11 cellular contexts compared by ENCODE assay signal in the genomic region with DNA sequence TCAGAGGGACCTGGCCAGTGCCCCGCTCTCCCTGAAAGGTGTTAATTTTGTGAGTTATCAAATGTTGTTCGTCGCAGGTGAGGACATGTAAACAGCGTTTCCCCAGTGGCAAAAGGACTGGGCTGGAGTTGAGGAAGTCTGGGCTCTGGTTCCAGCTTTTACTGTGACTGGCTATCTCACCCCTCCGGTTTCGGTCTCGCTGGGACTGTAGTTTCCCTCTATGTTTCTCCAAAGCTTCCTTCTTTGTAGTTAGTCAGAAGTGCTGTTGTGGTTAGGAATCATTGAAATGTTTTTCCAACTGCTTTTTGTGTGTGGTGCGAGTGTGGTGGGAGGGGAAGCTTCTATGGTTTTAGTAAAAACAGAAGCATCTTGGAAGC. TPM values are rescaled to one million over a fixed set of nuclear protein-coding genes. Genes with fewer than 3 reads are reported as not detected.
DNase-seq lines count a peak whose midpoint lies in the region; ATAC-seq and TF ChIP-seq lines count a peak whose summit lies in the region.
"Had no signal": no experiment of that assay in that cellular context is flagged by ENCODE, and none has a peak within 500 bp of the region (broad histone marks: within the 10 kb centered on the region; RNA-seq: fewer than 3 reads in every experiment).

No MANE protein-coding gene starts in this region.

- no peak for ATAC-seq in effector memory CD8-positive, alpha-beta T cell (replicated peaks)
- peak; percentile 34 for ATAC-seq in mucosa of descending colon
- ATAC-seq in HG03439 (IDR thresholded peaks at IDR 0.05; ENCODE audit: unreplicated experiment), result no peak
- ATAC-seq in HG02642 (IDR thresholded peaks at IDR 0.05; ENCODE audit: poor library complexity, unreplicated experiment), result no peak
- ATAC-seq in GM21447 (IDR thresholded peaks at IDR 0.05; ENCODE audit: unreplicated experiment), result no peak

- peak overlapping the region; percentile 37 to 64 for H3K4me3 Mint-ChIP-seq in effector memory CD8-positive, alpha-beta T cell

- intact Hi-C loops in mucosa of descending colon (cut with DNase I, micrococcal nuclease), result loop anchor here (10.0 kb wide), 4 partner anchors 98 to 368 kb away; no protein-coding TSS in a partner anchor

- TF ChIP-seq CTCF in AG09309 (IDR thresholded peaks at IDR 0.05; ENCODE audit: control insufficient read depth, insufficient read depth, low read depth, low read length, missing control alignments) (no peak), mucosa of descending colon (IDR thresholded peaks at IDR 0.05) (no peak)

- H3K36me3 Mint-ChIP-seq in effector memory CD8-positive, alpha-beta T cell (ENCODE audit: insufficient read depth), result no peaks in the 10 kb centered on the region

- H3K4me1 ChIP-seq in mucosa of descending colon (ENCODE audit: low read depth), result peaks cover 9% of the 10 kb centered on the region

- H3K4me1 Mint-ChIP-seq in effector memory CD8-positive, alpha-beta T cell (ENCODE audit: low read depth in 2 of 2), result peaks cover 9 to 11% of the 10 kb centered on the region in 2 donors

- H3K4me3 ChIP-seq in AG09309 (ENCODE audit: control insufficient read depth, low read depth, low read length), result peak overlapping the region; percentile 4; the same call in 1 of the 2 replicates
- no peak overlapping the region for H3K4me3 ChIP-seq in mucosa of descending colon

- DNase-seq in AG09309 (ENCODE audit: low read depth), result no peak
- peak; percentile 46 for DNase-seq in M059J (ENCODE audit: low read depth)
- DNase-seq in effector memory CD8-positive, alpha-beta T cell, result no peak
- DNase-seq in mucosa of descending colon, result peak in 1 of 3 donors; percentile 9
- DNase-seq in OCI-M2 (lab: John Stamatoyannopoulos, UW; ENCODE audit: unreplicated experiment), result no peak
- DNase-seq: activated CD8-positive, alpha-beta memory T cell treated with anti-CD3 and anti-CD28 coated beads, Interleukin-2, amount 50 U/mL, for 48 hours; effector CD8-positive, alpha-beta T cell; stimulated activated CD4-positive, alpha-beta T cell treated with anti-CD3 and anti-CD28 coated beads, Interleukin-2, amount 100 ng/mL, for 48 hours had no signal

- H3K9me3 ChIP-seq in mucosa of descending colon, result no peaks in the 10 kb centered on the region

- peaks cover 50 to 69% of the 10 kb centered on the region in 2 donors for H3K27me3 Mint-ChIP-seq in effector memory CD8-positive, alpha-beta T cell

- no peaks in the 10 kb centered on the region for H3K9me3 Mint-ChIP-seq in effector memory CD8-positive, alpha-beta T cell

- no peak overlapping the region for H3K27ac Mint-ChIP-seq in effector memory CD8-positive, alpha-beta T cell

- no peaks in the 10 kb centered on the region for H3K36me3 ChIP-seq in mucosa of descending colon (ENCODE audit: low read depth)

RNA-seq across cellular contexts. Expression of gene CLDN1, which starts 1.0 kb away (rescaled TPM):
- 1.5 and 1.8 TPM in 2 replicates for total RNA-seq in M059J (2014; rRNA removed; shearing (Covaris generic))
- total RNA-seq in mucosa of descending colon, result 1 to 10 TPM in 1 of 3 donors, under 1 TPM in 2; 0.57 to 4.3 (median 0.78) TPM
